1 cellular context compared by ENCODE assay signal in the genomic region with DNA sequence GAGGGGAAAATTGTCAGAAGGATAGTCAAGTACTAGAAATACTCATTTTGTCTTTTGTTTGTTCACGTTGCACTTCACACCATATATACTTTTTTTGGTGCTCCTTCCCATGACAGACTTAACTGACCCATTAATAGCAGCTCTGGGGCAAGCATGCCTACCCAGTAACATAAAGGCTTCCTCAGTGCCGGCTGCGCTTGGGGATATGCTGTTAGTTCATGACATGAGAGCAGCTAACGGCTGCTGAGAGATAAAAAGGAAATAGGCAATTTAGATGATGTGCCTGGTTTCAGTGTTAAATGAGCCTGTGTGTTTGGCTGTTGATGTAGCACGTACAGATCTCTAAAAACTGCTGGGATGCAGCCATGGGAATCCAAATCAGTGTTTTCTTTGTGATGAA.
TF ChIP-seq lines count a peak whose summit lies in the region.

No MANE protein-coding gene starts in this region.

TF ChIP-seq in WTC11, 78 proteins besides CTCF, POLR2A, EP300 and RAD21 (continued from another document):
- TF ChIP-seq, protein P1, sequence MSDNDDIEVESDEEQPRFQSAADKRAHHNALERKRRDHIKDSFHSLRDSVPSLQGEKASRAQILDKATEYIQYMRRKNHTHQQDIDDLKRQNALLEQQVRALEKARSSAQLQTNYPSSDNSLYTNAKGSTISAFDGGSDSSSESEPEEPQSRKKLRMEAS (CRISPR knock-in tag; IDR thresholded peaks at IDR 0.05), result no peak
- no peak for TF ChIP-seq NFATC4 (CRISPR knock-in tag; IDR thresholded peaks at IDR 0.05)
